In the genomic region with DNA sequence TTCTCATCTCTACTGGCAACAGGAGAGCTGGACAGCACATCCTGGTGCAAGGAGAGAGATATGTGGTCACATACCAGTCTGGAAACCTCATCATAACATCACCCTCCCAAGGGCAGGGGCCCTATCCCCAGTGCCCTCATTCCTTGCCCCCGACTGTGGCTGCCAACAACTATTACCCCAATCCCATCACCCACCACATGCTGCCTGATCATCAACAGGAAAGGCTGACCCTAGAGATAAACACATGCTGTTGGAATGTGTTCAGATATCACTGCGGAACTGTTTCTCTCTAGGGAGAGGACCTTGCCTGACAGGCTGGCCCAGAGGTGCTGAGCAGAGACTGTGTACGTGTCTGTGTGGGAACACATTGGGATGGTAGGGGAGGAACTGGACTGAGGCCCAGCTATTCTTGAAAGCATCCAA, we compare ENCODE assay signal across 11 cellular contexts. TPM values are rescaled to one million over a fixed set of nuclear protein-coding genes. Genes with fewer than 3 reads are reported as not detected.
A peak's percentile ranks its signal among the peaks of the same experiment; 100 is the strongest.
DNase-seq lines count a peak whose midpoint lies in the region; ATAC-seq and TF ChIP-seq lines count a peak whose summit lies in the region.
"Had no signal": no experiment of that assay in that cellular context is flagged by ENCODE, and none has a peak within 500 bp of the region (broad histone marks: within the 10 kb centered on the region; RNA-seq: fewer than 3 reads in every experiment).

No MANE protein-coding gene starts in this region.

- H3K9ac ChIP-seq in SK-N-SH = no peak overlapping the region

- H3K9me3 ChIP-seq in cardiac muscle cell (ENCODE audit: low read depth) (no peaks in the 10 kb centered on the region), SK-N-SH (no peaks in the 10 kb centered on the region)
- H3K9me3 ChIP-seq: breast epithelium, Caco-2, right lobe of liver had no signal

- WGBS in SK-N-SH (ENCODE audit: low lambda C conversion rate) = 88% methylated on average over 3 of the region's 3 CpGs

- H4K20me1 ChIP-seq in SK-N-SH (ENCODE audit: insufficient read depth) = no peaks in the 10 kb centered on the region

- no peaks in the 10 kb centered on the region for H3K79me2 ChIP-seq in SK-N-SH (ENCODE audit: insufficient read depth)

- ATAC-seq in GM18873 (IDR thresholded peaks at IDR 0.05; ENCODE audit: low FRiP score, unreplicated experiment) = no peak
- ATAC-seq: right lobe of liver had no signal

- POLR2A ChIA-PET in SK-N-SH (lab: Yijun Ruan, JAX) = interaction anchor here (1.6 kb wide), 1 partner anchor 11 kb away, joined by 4 read pairs; no protein-coding TSS in a partner anchor

- no peak for TF ChIP-seq EP300 in SK-N-SH (IDR thresholded peaks at IDR 0.05; ENCODE audit: borderline replicate concordance in 1 of 2, low read depth in 1 of 2, low read length in 1 of 2)

- H3K9me2 ChIP-seq in SK-N-SH = no peaks in the 10 kb centered on the region

- H2AFZ ChIP-seq in SK-N-SH (ENCODE audit: low read depth) = no peak overlapping the region

- H3F3A ChIP-seq in SK-N-SH (replicated peaks; ENCODE audit: insufficient read depth) = peaks cover 6% of the 10 kb centered on the region

- no peaks in the 10 kb centered on the region for H3K27me3 ChIP-seq in cardiac muscle cell
- H3K27me3 ChIP-seq in SK-N-SH (ENCODE audit: insufficient read depth) = no peaks in the 10 kb centered on the region
- H3K27me3 ChIP-seq: breast epithelium had no signal

- H3K4me1 ChIP-seq in cardiac muscle cell (ENCODE audit: low read depth) (peaks cover 21% of the 10 kb centered on the region), SK-N-SH (ENCODE audit: control insufficient read depth in 1 of 2, insufficient read depth in 2 of 2, low read depth in 1 of 2, low read length in 1 of 2) (peaks cover 0 to 8% of the 10 kb centered on the region in 2 experiments; a peak in 1 of 4 replicates)
- H3K4me1 ChIP-seq: breast epithelium, Caco-2 had no signal

- DNase-seq in GOT3 (lab: John Stamatoyannopoulos, UW) (peak; percentile 38), amniotic epithelial cell (ENCODE audit: low read depth) (peak; percentile 89), cardiac muscle cell (ENCODE audit: low read depth in 1 of 2, low spot score in 1 of 2) (peak in 1 of 2 donors; percentile 68), retina (peak; percentile 1), SW480 (ENCODE audit: low spot score) (no peak), SK-N-SH (no peak)
- DNase-seq: activated CD4-positive, alpha-beta T cell treated with anti-CD3 and anti-CD28 coated beads for 48 hours; Caco-2 had no signal

- H3K36me3 ChIP-seq in cardiac muscle cell (no peaks in the 10 kb centered on the region), SK-N-SH (replicated peaks in 1 of 2; ENCODE audit: control insufficient read depth in 1 of 2, insufficient read depth in 2 of 2, low read length in 1 of 2) (no peaks in the 10 kb centered on the region)
- H3K36me3 ChIP-seq: breast epithelium, right lobe of liver had no signal

- H3K27ac ChIP-seq in cardiac muscle cell = peak overlapping the region; percentile 17
- no peak overlapping the region for H3K27ac ChIP-seq in SK-N-SH (ENCODE audit: low read depth in 2 of 2, low read length in 1 of 2)
- H3K27ac ChIP-seq: breast epithelium, right lobe of liver had no signal

- H3K4me3 ChIP-seq in cardiac muscle cell = no peak overlapping the region
- no peak overlapping the region for H3K4me3 ChIP-seq in SK-N-SH (ENCODE audit: low read depth in 2 of 2, low read length in 1 of 2)
- H3K4me3 ChIP-seq: breast epithelium, right lobe of liver had no signal

- no peak for TF ChIP-seq RAD21 in SK-N-SH (IDR thresholded peaks at IDR 0.05; ENCODE audit: low read length)

- H3K4me2 ChIP-seq in SK-N-SH = no peak overlapping the region

- TF ChIP-seq CTCF in cardiac muscle cell (IDR thresholded peaks at IDR 0.05; ENCODE audit: low read depth, low read length) (no peak), SK-N-SH (IDR thresholded peaks at IDR 0.05) (no peak)

- CTCF ChIA-PET in SK-N-SH (lab: Yijun Ruan, JAX) = interaction anchor here (0.7 to 1.6 kb wide), 3 partner anchors 11 to 262 kb away, joined by 3 to 6 read pairs (median 5); no protein-coding TSS in a partner anchor

TF ChIP-seq in SK-N-SH, 30 proteins besides CTCF, POLR2A, EP300 and RAD21:
- TF ChIP-seq REST (IDR thresholded peaks at IDR 0.05; ENCODE audit: low read depth, low read length) (no peak), RCOR1 (IDR thresholded peaks at IDR 0.05; ENCODE audit: low read length) (no peak), NRF1 (IDR thresholded peaks at IDR 0.05; ENCODE audit: low read depth, low read length) (no peak), NFIC (IDR thresholded peaks at IDR 0.05; ENCODE audit: borderline replicate concordance) (no peak)

RNA-seq across cellular contexts. Expression of gene INKA2, which starts 4.5 kb away (rescaled TPM):
- 7.5 and 11.1 TPM in 2 replicates for total RNA-seq in cardiac muscle cell
- 4.5 and 7.2 TPM in 2 replicates for polyA plus RNA-seq in cardiac muscle cell
- 1.1 and 1.2 TPM in 2 replicates for polyA plus RNA-seq in SK-N-SH (2012; rRNA removed)
- 0.70 and 0.90 TPM in 2 replicates for polyA plus RNA-seq in SK-N-SH (2012; cell fraction: cytosol; rRNA removed)
- 1.5 and 1.7 TPM in 2 replicates for polyA plus RNA-seq in SK-N-SH (2012; cell fraction: nucleus; rRNA removed)

RNA-seq across cellular contexts. Expression of gene DDX20, which starts 12.0 kb away (rescaled TPM):
- 34.0 TPM in 2 replicates for total RNA-seq in cardiac muscle cell
- 11.5 and 14.9 TPM in 2 replicates for polyA plus RNA-seq in cardiac muscle cell
- polyA plus RNA-seq in SK-N-SH (2012; rRNA removed) = 3.8 and 5.3 TPM in 2 replicates
- 4.6 and 5.0 TPM in 2 replicates for polyA plus RNA-seq in SK-N-SH (2012; cell fraction: cytosol; rRNA removed)
- 5.8 and 10.6 TPM in 2 replicates for polyA plus RNA-seq in SK-N-SH (2012; cell fraction: nucleus; rRNA removed)

Comparison
In these comparisons a context has a peak if more than half of its experiments do, and no peak if none do; other contexts are left out.
1. DNase-seq: peak in GOT3 (single experiment), amniotic epithelial cell (single experiment) and retina (single experiment); none in SW480 (single experiment) and SK-N-SH (single experiment).